In genomic region chr7:44101966-44102845, GRCh38 we compare ENCODE assay signal across 10 cellular contexts. TPM values are rescaled to one million over a fixed set of nuclear protein-coding genes. Genes with fewer than 3 reads are reported as not detected.
DNase-seq lines count a peak whose midpoint lies in the region; ATAC-seq and TF ChIP-seq lines count a peak whose summit lies in the region.
"Had no signal": no experiment of that assay in that cellular context is flagged by ENCODE, and none has a peak within 500 bp of the region (broad histone marks: within the 10 kb centered on the region; RNA-seq: fewer than 3 reads in every experiment).

No MANE protein-coding gene starts in this region.

- no peak for ATAC-seq in left lung

- WGBS in mammary epithelial cell (ENCODE audit: low coverage, missing lambda C conversion rate): 66% methylated on average over 14 of the region's 14 CpGs
- WGBS in thyroid gland, 2 donors: 81 to 84% methylated on average over 14 of the region's 14 CpGs

- DNase-seq in mammary epithelial cell (peak; percentile 46), left lung (peak in 1 of 2 donors; percentile 58), thyroid gland (peak in 1 of 2 donors; percentile 31), DMS53 treated with DMSO at 0.1 percent for 48 hours (lab: John Stamatoyannopoulos, UW; ENCODE audit: unreplicated experiment) (no peak), T-helper 1 cell (no peak), HEK293T (ENCODE audit: extremely low spot score) (no peak)
- no peak for DNase-seq in activated CD4-positive, CD25-positive, alpha-beta regulatory T cell (lab: John Stamatoyannopoulos, UW)
- DNase-seq: NCI-H1436 had no signal

- H4K20me1 ChIP-seq in mammary epithelial cell (ENCODE audit: insufficient read depth, low read length): no peaks in the 10 kb centered on the region

- H3K79me2 ChIP-seq in mammary epithelial cell (ENCODE audit: insufficient read depth, low read length): no peaks in the 10 kb centered on the region

- POLR2A ChIA-PET in HEK293T (lab: Yijun Ruan, JAX): no interaction called here

- TF ChIP-seq POLR2A in thyroid gland (IDR thresholded peaks at IDR 0.05): no peak

- H3K4me3 ChIP-seq in mammary epithelial cell (replicated peaks in 1 of 3; ENCODE audit: insufficient read depth in 1 of 3, low read depth in 2 of 3, low read length in 3 of 3) (no peak overlapping the region), left lung (no peak overlapping the region), thyroid gland (replicated peaks in 1 of 3) (no peak overlapping the region)

- in situ Hi-C loops in mammary epithelial cell (cut with MboI; ENCODE audit: low sequenced_read_pairs in 2 of 2): no loop called here

- H3K9me3 ChIP-seq in KOPT-K1 (ENCODE audit: insufficient read depth, low read length, poor library complexity, severe bottlenecking) (no peaks in the 10 kb centered on the region), mammary epithelial cell (replicated peaks; ENCODE audit: insufficient read depth, low read length) (no peaks in the 10 kb centered on the region), left lung (no peaks in the 10 kb centered on the region), thyroid gland (no peaks in the 10 kb centered on the region)

- TF ChIP-seq CTCF in mammary epithelial cell (conservative IDR thresholded peaks at IDR 0.05 in 1 of 2, IDR thresholded peaks at IDR 0.05 in 1 of 2; ENCODE audit: extremely low read depth in 1 of 2, insufficient read depth in 1 of 2, low read depth in 1 of 2, low read length in 2 of 2) (no peak), left lung (IDR thresholded peaks at IDR 0.05) (no peak), thyroid gland (IDR thresholded peaks at IDR 0.05) (no peak)

- CTCF ChIA-PET in mammary epithelial cell (lab: Charles Lee; ENCODE audit: low non-redundant PET) (interaction anchor here (0.6 kb wide), 1 partner anchor 20 kb away, joined by 3 read pairs; no protein-coding TSS in a partner anchor), HEK293T (lab: Yijun Ruan, JAX) (no interaction called here)

- peaks cover 25% of the 10 kb centered on the region for H3K36me3 ChIP-seq in KOPT-K1 (ENCODE audit: insufficient read depth, low read length)
- H3K36me3 ChIP-seq in mammary epithelial cell (ENCODE audit: insufficient read depth, low read length): no peaks in the 10 kb centered on the region
- no peaks in the 10 kb centered on the region for H3K36me3 ChIP-seq in left lung
- H3K36me3 ChIP-seq in thyroid gland: no peaks in the 10 kb centered on the region

- no peaks in the 10 kb centered on the region for H3K27me3 ChIP-seq in mammary epithelial cell (ENCODE audit: insufficient read depth, low read length)
- H3K27me3 ChIP-seq in left lung: peaks cover 0 to 40% of the 10 kb centered on the region in 2 donors
- no peaks in the 10 kb centered on the region for H3K27me3 ChIP-seq in thyroid gland

- no peak overlapping the region for H2AFZ ChIP-seq in mammary epithelial cell (ENCODE audit: low read depth, low read length)

- no peak overlapping the region for H3K4me2 ChIP-seq in mammary epithelial cell (ENCODE audit: insufficient read depth, low read depth, low read length)

- no TSS peak for BruUV-seq in mammary epithelial cell (replicated peaks; lab: Mats Ljungman, UMichigan)

- intact Hi-C loops in mammary epithelial cell (cut with micrococcal nuclease) (loop anchor here (10.0 kb wide), 1 partner anchor 273 kb away; no protein-coding TSS in a partner anchor), left lung (cut with DNase I) (no loop called here), thyroid gland (cut with DNase I) (no loop called here)

- dilution Hi-C loops in mammary epithelial cell (cut with HindIII; ENCODE audit: low sequenced_read_pairs): no loop called here

- H3K27ac ChIP-seq in KOPT-K1 (ENCODE audit: low read depth, low read length, poor library complexity, severe bottlenecking) (peak overlapping the region; percentile 100), mammary epithelial cell (ENCODE audit: insufficient read depth, low read depth, low read length) (no peak overlapping the region), left lung (peak overlapping the region; percentile 33 to 40), thyroid gland (peak overlapping the region; percentile 26 to 87 (median 61))

- peaks cover 22% of the 10 kb centered on the region for H3K4me1 ChIP-seq in mammary epithelial cell (ENCODE audit: insufficient read depth, low read length)
- peaks cover 0 to 7% of the 10 kb centered on the region in 2 donors for H3K4me1 ChIP-seq in left lung
- peaks cover 0 to 14% of the 10 kb centered on the region in 2 donors for H3K4me1 ChIP-seq in thyroid gland

- no peak overlapping the region for H3K9ac ChIP-seq in mammary epithelial cell (ENCODE audit: insufficient read depth, low read length)

TF ChIP-seq in HEK293T, 16 proteins besides CTCF, POLR2A, EP300 and RAD21:
- TF ChIP-seq BHLHE40 (IDR thresholded peaks at IDR 0.05; ENCODE audit: borderline replicate concordance): no peak
- no peak for TF ChIP-seq CTBP1 (IDR thresholded peaks at IDR 0.05; ENCODE audit: borderline replicate concordance)
- no peak for TF ChIP-seq FOXA1 (IDR thresholded peaks at IDR 0.05)
- TF ChIP-seq FOXM1 (IDR thresholded peaks at IDR 0.05; ENCODE audit: borderline replicate concordance): no peak
- no peak for TF ChIP-seq LEF1 (IDR thresholded peaks at IDR 0.05; ENCODE audit: borderline replicate concordance)
- no peak for TF ChIP-seq L3MBTL2 (conservative IDR thresholded peaks at IDR 0.05)

RNA-seq across cellular contexts. Expression of gene AEBP1, which starts 1.9 kb away (rescaled TPM):
- total RNA-seq in mammary epithelial cell: 10 to 100 TPM in 1 of 2 donors, under 1 TPM in 1; 0.24 to 16.7 TPM
- 0.06 TPM for polyA plus RNA-seq in mammary epithelial cell
- 5.3 TPM for polyA minus RNA-seq in mammary epithelial cell
- 100 to 1,000 TPM; 167 to 195 TPM for total RNA-seq in left lung
- total RNA-seq in thyroid gland: 100 to 1,000 TPM in 1 of 4 donors, 10 to 100 TPM in 3; 38.9 to 151 (median 57.6) TPM

RNA-seq across cellular contexts. Expression of gene POLM, which starts 19.9 kb away (rescaled TPM):
- 10 to 100 TPM; 11.8 to 18.7 TPM for total RNA-seq in mammary epithelial cell
- polyA plus RNA-seq in mammary epithelial cell: 5.3 TPM
- polyA minus RNA-seq in mammary epithelial cell: 4.8 TPM
- total RNA-seq in left lung: 10 to 100 TPM; 16.7 to 26.4 TPM
- 10 to 100 TPM; 51.1 to 85.0 (median 58.2) TPM for total RNA-seq in thyroid gland

RNA-seq across cellular contexts. Expression of gene POLD2, which starts 21.1 kb away (rescaled TPM):
- 100 to 1,000 TPM in 1 of 2 donors, 10 to 100 TPM in 1; 72.8 to 144 TPM for total RNA-seq in mammary epithelial cell
- 187 TPM for polyA plus RNA-seq in mammary epithelial cell
- 144 TPM for polyA minus RNA-seq in mammary epithelial cell
- 100 to 1,000 TPM in 1 of 2 donors, 10 to 100 TPM in 1; 68.3 to 115 TPM for total RNA-seq in left lung
- total RNA-seq in thyroid gland: 10 to 100 TPM; 48.8 to 65.8 (median 55.1) TPM

RNA-seq across cellular contexts. Expression of gene PGAM2, which starts 36.8 kb away (rescaled TPM):
- total RNA-seq in mammary epithelial cell (not detected), left lung (under 1 TPM in 1 of 2 donors, not detected in 1; 0.79 TPM), thyroid gland (10 to 100 TPM in 2 of 4 donors, 1 to 10 TPM in 2; 2.2 to 28.0 (median 9.1) TPM)
- polyA plus RNA-seq in mammary epithelial cell: not detected
- polyA minus RNA-seq in mammary epithelial cell: not detected

RNA-seq across cellular contexts. Expression of gene MYL7, which starts 38.9 kb away (rescaled TPM):
- total RNA-seq in mammary epithelial cell (10 to 100 TPM in 1 of 2 donors, under 1 TPM in 1; 0.82 to 31.0 TPM), left lung (1 to 10 TPM; 1.5 to 1.8 TPM), thyroid gland (not detected)
- polyA plus RNA-seq in mammary epithelial cell: 0.11 TPM
- not detected for polyA minus RNA-seq in mammary epithelial cell
- total RNA-seq: mononuclear cell had no signal
